1 cellular context compared by ENCODE assay signal in the genomic region with DNA sequence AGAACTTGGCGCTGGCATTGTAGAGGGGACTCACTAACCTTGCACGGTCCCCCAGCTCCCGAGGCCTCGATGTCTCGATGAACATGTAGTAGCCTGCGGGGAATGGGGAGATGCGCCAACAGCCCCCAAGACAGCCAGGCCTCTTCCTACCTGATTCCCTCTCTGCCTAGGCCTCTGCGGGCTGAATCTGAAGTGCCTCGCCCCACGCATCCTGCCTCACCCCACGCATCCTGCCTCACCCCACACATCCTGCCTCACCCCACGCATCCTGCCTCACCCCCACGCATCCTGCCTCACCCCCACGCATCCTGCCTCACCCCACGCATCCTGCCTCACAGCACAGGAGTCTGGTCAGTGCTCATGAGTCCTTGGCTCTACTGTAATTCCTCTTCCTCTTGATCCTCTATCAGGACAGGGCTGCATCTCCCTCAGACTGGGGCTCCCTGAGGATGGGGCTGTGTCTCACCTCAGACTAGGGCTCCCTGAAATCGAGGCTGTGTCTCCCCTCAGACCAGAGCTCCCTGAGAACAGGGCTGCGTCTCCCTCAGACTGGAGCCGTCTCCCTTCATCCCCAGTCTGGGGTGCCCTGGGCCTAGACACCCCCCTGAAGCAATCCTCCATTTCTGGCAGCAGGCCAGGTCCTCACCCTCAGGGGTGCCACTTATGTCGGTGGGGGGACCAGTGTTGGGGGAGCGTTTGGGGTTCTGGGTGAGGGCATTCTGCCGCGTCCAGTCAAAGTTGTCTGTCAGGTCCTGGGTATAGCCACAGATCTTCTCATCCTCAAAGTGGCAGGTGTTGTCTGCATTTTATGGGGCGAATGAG.
A peak's percentile ranks its signal among the peaks of the same experiment; 100 is the strongest.
TF ChIP-seq lines count a peak whose summit lies in the region.

No MANE protein-coding gene starts in this region.

TF ChIP-seq in endothelial cell of umbilical vein, 7 proteins besides CTCF, POLR2A, EP300 and RAD21:
- TF ChIP-seq FOS (IDR thresholded peaks at IDR 0.05; ENCODE audit: borderline replicate concordance, insufficient read depth, low read length) (no peak), GATA2 (IDR thresholded peaks at IDR 0.05; ENCODE audit: insufficient read depth, insufficient read length, low read depth, low read length) (no peak), POLR2AphosphoS5 (IDR thresholded peaks at IDR 0.05; ENCODE audit: insufficient read depth, low read depth, low read length) (peak; percentile 26), JUN (IDR thresholded peaks at IDR 0.05; ENCODE audit: borderline replicate concordance, insufficient read depth, insufficient read length, low read depth) (no peak), EZH2 (IDR thresholded peaks at IDR 0.05; ENCODE audit: borderline replicate concordance, low read depth, low read length, severe bottlenecking) (no peak)
